Comparison of ENCODE assay signal across 13 cellular contexts in the genomic region with DNA sequence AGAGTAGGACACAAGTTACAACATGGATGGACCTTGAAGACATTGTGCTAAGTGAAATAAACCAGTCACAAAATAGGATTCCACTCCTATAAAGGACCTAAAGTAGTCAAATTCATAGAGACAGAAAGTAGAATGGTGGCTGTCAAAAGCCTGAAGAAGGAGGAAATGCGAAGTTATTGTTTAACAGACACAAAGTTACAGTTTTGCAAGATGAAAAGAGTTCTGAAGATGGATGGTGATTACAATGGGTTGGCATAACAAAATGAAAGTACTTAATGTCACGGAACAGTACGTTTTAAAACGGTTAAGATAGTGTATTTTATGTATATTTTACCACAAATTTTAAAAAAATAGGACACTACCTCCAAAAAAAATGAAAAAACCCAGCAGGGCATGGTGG. TPM values are rescaled to one million over a fixed set of nuclear protein-coding genes. Genes with fewer than 3 reads are reported as not detected.
A peak's percentile ranks its signal among the peaks of the same experiment; 100 is the strongest.
DNase-seq lines count a peak whose midpoint lies in the region; ATAC-seq and TF ChIP-seq lines count a peak whose summit lies in the region.
"Had no signal": no experiment of that assay in that cellular context is flagged by ENCODE, and none has a peak within 500 bp of the region (broad histone marks: within the 10 kb centered on the region; RNA-seq: fewer than 3 reads in every experiment).

No MANE protein-coding gene starts in this region.

- no peak for ATAC-seq in activated T-cell treated with anti-CD3 and anti-CD28 coated beads, Interleukin-2, amount 50 U/mL, for 72 hours (replicated peaks in 1 of 2)
- ATAC-seq in HG02759 (IDR thresholded peaks at IDR 0.05; ENCODE audit: unreplicated experiment) (peak; percentile 41), GM21360 (IDR thresholded peaks at IDR 0.05; ENCODE audit: unreplicated experiment) (no peak)
- ATAC-seq in activated CD8-positive, alpha-beta T cell treated with anti-CD3 and anti-CD28 coated beads for 36 hours, result no peak
- no peak for ATAC-seq in stimulated activated memory B cell treated with anti-CD40 and anti-IgM and Interleukin-4, amounts not matched to agents 10 μg/mL and 1 μg/mL and 100 μg/mL, for 72 hours

- peak overlapping the region; percentile 54 to 81 for H3K4me3 Mint-ChIP-seq in activated T-cell treated with anti-CD3 and anti-CD28 coated beads, Interleukin-2, amount 50 U/mL, for 72 hours
- H3K4me3 Mint-ChIP-seq in activated CD8-positive, alpha-beta T cell treated with anti-CD3 and anti-CD28 coated beads for 36 hours, result peak overlapping the region; percentile 48
- no peak overlapping the region for H3K4me3 Mint-ChIP-seq in stimulated activated memory B cell treated with anti-CD40 and anti-IgM and Interleukin-4, amounts not matched to agents 10 μg/mL and 1 μg/mL and 100 μg/mL, for 72 hours
- H3K4me3 Mint-ChIP-seq: nephron had no signal

- H3K4me1 Mint-ChIP-seq in activated T-cell treated with anti-CD3 and anti-CD28 coated beads, Interleukin-2, amount 50 U/mL, for 72 hours (ENCODE audit: low read depth), result peaks cover 93% of the 10 kb centered on the region
- H3K4me1 Mint-ChIP-seq in activated CD8-positive, alpha-beta T cell treated with anti-CD3 and anti-CD28 coated beads for 36 hours (ENCODE audit: low read depth), result peaks cover 79% of the 10 kb centered on the region
- peaks cover 85% of the 10 kb centered on the region for H3K4me1 Mint-ChIP-seq in stimulated activated memory B cell treated with anti-CD40 and anti-IgM and Interleukin-4, amounts not matched to agents 10 μg/mL and 1 μg/mL and 100 μg/mL, for 72 hours

- H3K9me3 Mint-ChIP-seq in activated T-cell treated with anti-CD3 and anti-CD28 coated beads, Interleukin-2, amount 50 U/mL, for 72 hours, result no peaks in the 10 kb centered on the region
- H3K9me3 Mint-ChIP-seq in activated CD8-positive, alpha-beta T cell treated with anti-CD3 and anti-CD28 coated beads for 36 hours, result no peaks in the 10 kb centered on the region
- H3K9me3 Mint-ChIP-seq in stimulated activated memory B cell treated with anti-CD40 and anti-IgM and Interleukin-4, amounts not matched to agents 10 μg/mL and 1 μg/mL and 100 μg/mL, for 72 hours, result no peaks in the 10 kb centered on the region
- H3K9me3 Mint-ChIP-seq: nephron had no signal

- DNase-seq in activated T-cell treated with anti-CD3 and anti-CD28 coated beads, Interleukin-2, amount 50 U/mL, for 72 hours, result no peak
- DNase-seq in activated T-cell treated with anti-CD3 and anti-CD28 coated beads, Interleukin-2, amount 50 U/mL, for 48 hours, result no peak
- no peak for DNase-seq in activated CD8-positive, alpha-beta T cell treated with anti-CD3 and anti-CD28 coated beads for 36 hours
- no peak for DNase-seq in occipital lobe (lab: John Stamatoyannopoulos, UW)
- no peak for DNase-seq in ecto neural progenitor cell (ENCODE audit: low spot score)
- DNase-seq: activated CD4-positive, CD25-positive, alpha-beta regulatory T cell; adrenal gland; NCI-H2227 treated with DMSO at 0.1 percent for 48 hours; trophoblast cell had no signal

- H3K27ac Mint-ChIP-seq in activated T-cell treated with anti-CD3 and anti-CD28 coated beads, Interleukin-2, amount 50 U/mL, for 72 hours, result peak overlapping the region; percentile 86
- H3K27ac Mint-ChIP-seq in activated CD8-positive, alpha-beta T cell treated with anti-CD3 and anti-CD28 coated beads for 36 hours, result peak overlapping the region; percentile 66
- H3K27ac Mint-ChIP-seq in stimulated activated memory B cell treated with anti-CD40 and anti-IgM and Interleukin-4, amounts not matched to agents 10 μg/mL and 1 μg/mL and 100 μg/mL, for 72 hours, result peak overlapping the region; percentile 72

- intact Hi-C loops in activated CD8-positive, alpha-beta T cell treated with anti-CD3 and anti-CD28 coated beads for 36 hours (cut with micrococcal nuclease), result no loop called here

- no peak for TF ChIP-seq CTCF in activated CD8-positive, alpha-beta T cell treated with anti-CD3 and anti-CD28 coated beads for 36 hours (IDR thresholded peaks at IDR 0.05)

- POLR2A ChIA-PET in activated CD8-positive, alpha-beta T cell treated with anti-CD3 and anti-CD28 coated beads for 36 hours (lab: Charles Lee), result interaction anchor here (1.7 kb wide), 1 partner anchor 33 kb away, joined by 5 read pairs; no protein-coding TSS in a partner anchor

- no peaks in the 10 kb centered on the region for H3K27me3 Mint-ChIP-seq in activated T-cell treated with anti-CD3 and anti-CD28 coated beads, Interleukin-2, amount 50 U/mL, for 72 hours (ENCODE audit: low read depth)
- H3K27me3 Mint-ChIP-seq in activated CD8-positive, alpha-beta T cell treated with anti-CD3 and anti-CD28 coated beads for 36 hours, result no peaks in the 10 kb centered on the region
- H3K27me3 Mint-ChIP-seq in stimulated activated memory B cell treated with anti-CD40 and anti-IgM and Interleukin-4, amounts not matched to agents 10 μg/mL and 1 μg/mL and 100 μg/mL, for 72 hours, result no peaks in the 10 kb centered on the region

- H3K36me3 Mint-ChIP-seq in activated T-cell treated with anti-CD3 and anti-CD28 coated beads, Interleukin-2, amount 50 U/mL, for 72 hours (ENCODE audit: insufficient read depth in 2 of 2), result peaks cover 2 to 22% of the 10 kb centered on the region in 2 donors
- peaks cover 42% of the 10 kb centered on the region for H3K36me3 Mint-ChIP-seq in activated CD8-positive, alpha-beta T cell treated with anti-CD3 and anti-CD28 coated beads for 36 hours (ENCODE audit: low read depth)
- H3K36me3 Mint-ChIP-seq in stimulated activated memory B cell treated with anti-CD40 and anti-IgM and Interleukin-4, amounts not matched to agents 10 μg/mL and 1 μg/mL and 100 μg/mL, for 72 hours, result peaks cover 23% of the 10 kb centered on the region

- CTCF ChIA-PET in activated CD8-positive, alpha-beta T cell treated with anti-CD3 and anti-CD28 coated beads for 36 hours (lab: Charles Lee), result interaction anchor here (0.8 to 1.4 kb wide), 3 partner anchors 9 to 146 kb away, joined by 3 to 4 read pairs (median 3); no protein-coding TSS in a partner anchor

RNA-seq across cellular contexts. Expression of gene FOXO1, which starts 34.8 kb away (rescaled TPM):
- 10 to 100 TPM; 47.0 to 56.9 TPM for total RNA-seq in activated T-cell treated with anti-CD3 and anti-CD28 coated beads, Interleukin-2, amount 50 U/mL, for 72 hours
- total RNA-seq in activated CD8-positive, alpha-beta T cell treated with anti-CD3 and anti-CD28 coated beads for 36 hours, result 10 to 100 TPM; 30.6 to 30.8 TPM
- 4.2 TPM for total RNA-seq in occipital lobe
